In genomic region chr10:104120903-104121484, GRCh38 we compare ENCODE assay signal across 1 cellular context.
TF ChIP-seq lines count a peak whose summit lies in the region.

No MANE protein-coding gene starts in this region.

TF ChIP-seq in GM12878, 131 proteins besides CTCF, POLR2A, EP300 and RAD21 (continued from another document and continues in another):
- TF ChIP-seq ZBTB40 (IDR thresholded peaks at IDR 0.05; ENCODE audit: borderline replicate concordance), result peak; percentile 54; the same call in 1 of the 2 replicates
- peak; percentile 46; the same call in 1 of the 2 replicates for TF ChIP-seq TARDBP (IDR thresholded peaks at IDR 0.05; ENCODE audit: borderline replicate concordance)
- TF ChIP-seq KAT2A (conservative IDR thresholded peaks at IDR 0.05; ENCODE audit: control insufficient read depth, low read depth, low read length), result no peak
- peak; percentile 43; the same call in 1 of the 2 replicates for TF ChIP-seq MAX (IDR thresholded peaks at IDR 0.05; ENCODE audit: low read depth, low read length)
- TF ChIP-seq MYB (IDR thresholded peaks at IDR 0.05; ENCODE audit: borderline replicate concordance, low read depth, low read length), result no peak
- no peak for TF ChIP-seq ZNF274 (IDR thresholded peaks at IDR 0.05; ENCODE audit: insufficient read depth, insufficient read length)
- no peak for TF ChIP-seq YBX1 (IDR thresholded peaks at IDR 0.05)
- TF ChIP-seq, protein P1, sequence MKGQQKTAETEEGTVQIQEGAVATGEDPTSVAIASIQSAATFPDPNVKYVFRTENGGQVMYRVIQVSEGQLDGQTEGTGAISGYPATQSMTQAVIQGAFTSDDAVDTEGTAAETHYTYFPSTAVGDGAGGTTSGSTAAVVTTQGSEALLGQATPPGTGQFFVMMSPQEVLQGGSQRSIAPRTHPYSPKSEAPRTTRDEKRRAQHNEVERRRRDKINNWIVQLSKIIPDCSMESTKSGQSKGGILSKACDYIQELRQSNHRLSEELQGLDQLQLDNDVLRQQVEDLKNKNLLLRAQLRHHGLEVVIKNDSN (IDR thresholded peaks at IDR 0.05; ENCODE audit: borderline replicate concordance, extremely low read length, insufficient read depth, low read depth, low read length), result no peak
- no peak; the same call in 1 of the 2 replicates for TF ChIP-seq NFIC (IDR thresholded peaks at IDR 0.05; ENCODE audit: low read depth, low read length)
- TF ChIP-seq HCFC1 (IDR thresholded peaks at IDR 0.05; ENCODE audit: low read length), result no peak
- TF ChIP-seq SKIL (IDR thresholded peaks at IDR 0.05; ENCODE audit: low read depth, poor library complexity, severe bottlenecking), result peak; percentile 70
- TF ChIP-seq JUND (IDR thresholded peaks at IDR 0.05; ENCODE audit: low read depth, low read length), result no peak
- TF ChIP-seq MTA3 (IDR thresholded peaks at IDR 0.05; ENCODE audit: borderline replicate concordance, low read length), result no peak
- TF ChIP-seq FOXM1 (IDR thresholded peaks at IDR 0.05; ENCODE audit: low read depth, low read length), result 0 out of 2 replicates have a peak, but pooled peaks have one; percentile 43
- no peak for TF ChIP-seq IKZF1 (conservative IDR thresholded peaks at IDR 0.05)
- TF ChIP-seq MEF2B (IDR thresholded peaks at IDR 0.05; ENCODE audit: partially characterized antibody, poor library complexity, severe bottlenecking), result no peak
- TF ChIP-seq LARP7 (IDR thresholded peaks at IDR 0.05), result no peak; the same call in 1 of the 2 replicates
- no peak for TF ChIP-seq NFXL1 (IDR thresholded peaks at IDR 0.05; ENCODE audit: borderline replicate concordance)
- no peak for TF ChIP-seq HDGF (IDR thresholded peaks at IDR 0.05)
- TF ChIP-seq CEBPB (IDR thresholded peaks at IDR 0.05; ENCODE audit: borderline replicate concordance in 1 of 2, low read depth in 2 of 2, low read length in 2 of 2), result 0 out of 4 replicates have a peak, but pooled peaks of 1 of the 2 experiments have one; percentile 32
- no peak for TF ChIP-seq ZZZ3 (IDR thresholded peaks at IDR 0.05; ENCODE audit: control insufficient read depth, insufficient read length, low read depth)
- TF ChIP-seq RELB (IDR thresholded peaks at IDR 0.05; ENCODE audit: low read depth), result peak; percentile 84
- TF ChIP-seq CBX5 (IDR thresholded peaks at IDR 0.05; ENCODE audit: low read depth), result no peak
- no peak for TF ChIP-seq WRNIP1 (IDR thresholded peaks at IDR 0.05; ENCODE audit: borderline replicate concordance, low read depth, low read length)
- 0 out of 2 replicates have a peak, but pooled peaks have one; percentile 5 for TF ChIP-seq ZNF24 (IDR thresholded peaks at IDR 0.05)
- TF ChIP-seq BACH1 (IDR thresholded peaks at IDR 0.05; ENCODE audit: borderline replicate concordance), result no peak
- TF ChIP-seq, protein P2, sequence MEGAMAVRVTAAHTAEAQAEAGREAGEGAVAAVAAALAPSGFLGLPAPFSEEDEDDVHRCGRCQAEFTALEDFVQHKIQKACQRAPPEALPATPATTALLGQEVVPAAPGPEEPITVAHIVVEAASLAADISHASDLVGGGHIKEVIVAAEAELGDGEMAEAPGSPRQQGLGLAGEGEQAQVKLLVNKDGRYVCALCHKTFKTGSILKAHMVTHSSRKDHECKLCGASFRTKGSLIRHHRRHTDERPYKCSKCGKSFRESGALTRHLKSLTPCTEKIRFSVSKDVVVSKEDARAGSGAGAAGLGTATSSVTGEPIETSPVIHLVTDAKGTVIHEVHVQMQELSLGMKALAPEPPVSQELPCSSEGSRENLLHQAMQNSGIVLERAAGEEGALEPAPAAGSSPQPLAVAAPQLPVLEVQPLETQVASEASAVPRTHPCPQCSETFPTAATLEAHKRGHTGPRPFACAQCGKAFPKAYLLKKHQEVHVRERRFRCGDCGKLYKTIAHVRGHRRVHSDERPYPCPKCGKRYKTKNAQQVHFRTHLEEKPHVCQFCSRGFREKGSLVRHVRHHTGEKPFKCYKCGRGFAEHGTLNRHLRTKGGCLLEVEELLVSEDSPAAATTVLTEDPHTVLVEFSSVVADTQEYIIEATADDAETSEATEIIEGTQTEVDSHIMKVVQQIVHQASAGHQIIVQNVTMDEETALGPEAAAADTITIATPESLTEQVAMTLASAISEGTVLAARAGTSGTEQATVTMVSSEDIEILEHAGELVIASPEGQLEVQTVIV (IDR thresholded peaks at IDR 0.05; ENCODE audit: borderline replicate concordance, partially characterized antibody), result no peak
- no peak for TF ChIP-seq ZNF622 (IDR thresholded peaks at IDR 0.05)
- TF ChIP-seq, protein P3, sequence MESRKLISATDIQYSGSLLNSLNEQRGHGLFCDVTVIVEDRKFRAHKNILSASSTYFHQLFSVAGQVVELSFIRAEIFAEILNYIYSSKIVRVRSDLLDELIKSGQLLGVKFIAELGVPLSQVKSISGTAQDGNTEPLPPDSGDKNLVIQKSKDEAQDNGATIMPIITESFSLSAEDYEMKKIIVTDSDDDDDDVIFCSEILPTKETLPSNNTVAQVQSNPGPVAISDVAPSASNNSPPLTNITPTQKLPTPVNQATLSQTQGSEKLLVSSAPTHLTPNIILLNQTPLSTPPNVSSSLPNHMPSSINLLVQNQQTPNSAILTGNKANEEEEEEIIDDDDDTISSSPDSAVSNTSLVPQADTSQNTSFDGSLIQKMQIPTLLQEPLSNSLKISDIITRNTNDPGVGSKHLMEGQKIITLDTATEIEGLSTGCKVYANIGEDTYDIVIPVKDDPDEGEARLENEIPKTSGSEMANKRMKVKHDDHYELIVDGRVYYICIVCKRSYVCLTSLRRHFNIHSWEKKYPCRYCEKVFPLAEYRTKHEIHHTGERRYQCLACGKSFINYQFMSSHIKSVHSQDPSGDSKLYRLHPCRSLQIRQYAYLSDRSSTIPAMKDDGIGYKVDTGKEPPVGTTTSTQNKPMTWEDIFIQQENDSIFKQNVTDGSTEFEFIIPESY (IDR thresholded peaks at IDR 0.05), result no peak
- no peak for TF ChIP-seq SMARCA5 (IDR thresholded peaks at IDR 0.05)
- TF ChIP-seq RUNX3 (IDR thresholded peaks at IDR 0.05; ENCODE audit: low read length), result 0 out of 2 replicates have a peak, but pooled peaks have one; percentile 1
- TF ChIP-seq E2F4 (IDR thresholded peaks at IDR 0.05; ENCODE audit: low read depth, low read length), result no peak
- no peak for TF ChIP-seq NR2F1 (conservative IDR thresholded peaks at IDR 0.05)
- no peak for TF ChIP-seq RBBP5 (conservative IDR thresholded peaks at IDR 0.05)
- TF ChIP-seq SPI1 (IDR thresholded peaks at IDR 0.05; ENCODE audit: borderline replicate concordance, insufficient read depth, low read depth, low read length), result no peak
- TF ChIP-seq ASH2L (IDR thresholded peaks at IDR 0.05; ENCODE audit: borderline replicate concordance, low read depth), result no peak
- 0 out of 2 replicates have a peak, but pooled peaks have one; percentile 9 for TF ChIP-seq CREB1 (IDR thresholded peaks at IDR 0.05; ENCODE audit: low read depth)
- TF ChIP-seq ZNF217 (IDR thresholded peaks at IDR 0.05), result no peak
- no peak for TF ChIP-seq TBL1XR1 (IDR thresholded peaks at IDR 0.05; ENCODE audit: low read depth, low read length)
- no peak for TF ChIP-seq ATF7 (IDR thresholded peaks at IDR 0.05; ENCODE audit: low read depth)
- peak; percentile 50 for TF ChIP-seq MTA2 (IDR thresholded peaks at IDR 0.05; ENCODE audit: low read depth)
- TF ChIP-seq, protein P4, sequence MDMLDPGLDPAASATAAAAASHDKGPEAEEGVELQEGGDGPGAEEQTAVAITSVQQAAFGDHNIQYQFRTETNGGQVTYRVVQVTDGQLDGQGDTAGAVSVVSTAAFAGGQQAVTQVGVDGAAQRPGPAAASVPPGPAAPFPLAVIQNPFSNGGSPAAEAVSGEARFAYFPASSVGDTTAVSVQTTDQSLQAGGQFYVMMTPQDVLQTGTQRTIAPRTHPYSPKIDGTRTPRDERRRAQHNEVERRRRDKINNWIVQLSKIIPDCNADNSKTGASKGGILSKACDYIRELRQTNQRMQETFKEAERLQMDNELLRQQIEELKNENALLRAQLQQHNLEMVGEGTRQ (IDR thresholded peaks at IDR 0.05; ENCODE audit: borderline replicate concordance, low read depth, low read length), result no peak; the same call in 1 of the 2 replicates
- TF ChIP-seq IRF4 (IDR thresholded peaks at IDR 0.05; ENCODE audit: low read depth, low read length), result no peak
- no peak for TF ChIP-seq HDAC6 (IDR thresholded peaks at IDR 0.05; ENCODE audit: unreplicated experiment)
- TF ChIP-seq EED (IDR thresholded peaks at IDR 0.05; ENCODE audit: low read depth), result 0 out of 2 replicates have a peak, but pooled peaks have one; percentile 7
- no peak for TF ChIP-seq NR2C2 (IDR thresholded peaks at IDR 0.05; ENCODE audit: borderline replicate concordance, control insufficient read depth, insufficient read length, low read depth)
- no peak for TF ChIP-seq SUZ12 (IDR thresholded peaks at IDR 0.05; ENCODE audit: unreplicated experiment)
- TF ChIP-seq RFX5 (IDR thresholded peaks at IDR 0.05; ENCODE audit: low read depth, low read length), result no peak
- no peak for TF ChIP-seq NFYA (IDR thresholded peaks at IDR 0.05; ENCODE audit: borderline replicate concordance, low read depth, low read length)
- TF ChIP-seq, protein P5, sequence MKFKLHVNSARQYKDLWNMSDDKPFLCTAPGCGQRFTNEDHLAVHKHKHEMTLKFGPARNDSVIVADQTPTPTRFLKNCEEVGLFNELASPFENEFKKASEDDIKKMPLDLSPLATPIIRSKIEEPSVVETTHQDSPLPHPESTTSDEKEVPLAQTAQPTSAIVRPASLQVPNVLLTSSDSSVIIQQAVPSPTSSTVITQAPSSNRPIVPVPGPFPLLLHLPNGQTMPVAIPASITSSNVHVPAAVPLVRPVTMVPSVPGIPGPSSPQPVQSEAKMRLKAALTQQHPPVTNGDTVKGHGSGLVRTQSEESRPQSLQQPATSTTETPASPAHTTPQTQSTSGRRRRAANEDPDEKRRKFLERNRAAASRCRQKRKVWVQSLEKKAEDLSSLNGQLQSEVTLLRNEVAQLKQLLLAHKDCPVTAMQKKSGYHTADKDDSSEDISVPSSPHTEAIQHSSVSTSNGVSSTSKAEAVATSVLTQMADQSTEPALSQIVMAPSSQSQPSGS (IDR thresholded peaks at IDR 0.05; ENCODE audit: low read length), result no peak
- 0 out of 2 replicates have a peak, but pooled peaks have one; percentile 22 for TF ChIP-seq TCF12 (IDR thresholded peaks at IDR 0.05; ENCODE audit: low read depth, low read length)
- peak; percentile 88 for TF ChIP-seq RAD51 (IDR thresholded peaks at IDR 0.05)
